Comparison of ENCODE assay signal across 17 cellular contexts in genomic region chr10:16765532-16766365, GRCh38. TPM values are rescaled to one million over a fixed set of nuclear protein-coding genes. Genes with fewer than 3 reads are reported as not detected.
DNase-seq lines count a peak whose midpoint lies in the region; ATAC-seq and TF ChIP-seq lines count a peak whose summit lies in the region.
"Had no signal": no experiment of that assay in that cellular context is flagged by ENCODE, and none has a peak within 500 bp of the region (broad histone marks: within the 10 kb centered on the region; RNA-seq: fewer than 3 reads in every experiment).

No MANE protein-coding gene starts in this region.

- TF ChIP-seq POLR2A in uterus (IDR thresholded peaks at IDR 0.05): no peak

- H3K4me2 ChIP-seq in BLaER1 treated with 17β-estradiol and CSF1 and Interleukin-3, amounts not matched to agents 10 nM and 100 nM: peak overlapping the region in 6 of 11 experiments; percentile 0 to 36 (median 8); a peak in 4 of 22 replicates

- no peak overlapping the region for H3K27ac ChIP-seq in BLaER1 treated with 17β-estradiol and CSF1 and Interleukin-3, amounts not matched to agents 10 nM and 100 nM
- H3K27ac ChIP-seq in uterus: no peak overlapping the region
- H3K27ac ChIP-seq: SJCRH30 had no signal

- peaks cover 0 to 78% (median 62%) of the 10 kb centered on the region in 11 experiments; a peak in 19 of 22 replicates for H4K20me1 ChIP-seq in BLaER1 treated with 17β-estradiol and CSF1 and Interleukin-3, amounts not matched to agents 10 nM and 100 nM

- DNase-seq in HUDEP-2 (lab: John Stamatoyannopoulos, UW; ENCODE audit: unreplicated experiment in 76 of 76) (peak in 75 of 76 experiments; percentile 4 to 93 (median 61)), uterus (no peak), EL (no peak), NCI-H748 treated with DMSO at 0.1 percent for 48 hours (lab: John Stamatoyannopoulos, UW) (no peak)
- DNase-seq in activated CD8-positive, alpha-beta memory T cell treated with anti-CD3 and anti-CD28 coated beads for 24 hours: no peak
- DNase-seq: ACHN; activated gamma-delta T cell; cerebellar nuclear complex; DMS79 treated with DMSO at 0.1 percent for 48 hours; left colon; NCI-H524; SJCRH30; stimulated activated CD4-positive, alpha-beta T cell treated with anti-CD3 and anti-CD28 coated beads, Interleukin-12 subunit alpha, Interleukin-12 subunit beta, amount 100 ng/mL, for 4 hours; stimulated activated CD8-positive, alpha-beta memory T cell treated with anti-CD3 and anti-CD28 coated beads, Interleukin-4, amount 100 ng/mL, for 48 hours had no signal

- no peak for TF ChIP-seq CTCF in uterus (IDR thresholded peaks at IDR 0.05)

- intact Hi-C loops in uterus (cut with DNase I; ENCODE audit: low total_unique reads): no loop called here

- H3K4me1 ChIP-seq in BLaER1 treated with 17β-estradiol and CSF1 and Interleukin-3, amounts not matched to agents 10 nM and 100 nM: peaks cover 9 to 19% (median 16%) of the 10 kb centered on the region in 10 experiments; a peak in 19 of 20 replicates
- no peaks in the 10 kb centered on the region for H3K4me1 ChIP-seq in uterus
- H3K4me1 ChIP-seq: SJCRH30 had no signal

- peaks cover 28 to 87% (median 53%) of the 10 kb centered on the region in 11 experiments; a peak in 21 of 22 replicates for H3K36me3 ChIP-seq in BLaER1 treated with 17β-estradiol and CSF1 and Interleukin-3, amounts not matched to agents 10 nM and 100 nM
- H3K36me3 ChIP-seq in uterus: no peaks in the 10 kb centered on the region
- H3K36me3 ChIP-seq: SJCRH30 had no signal

- ATAC-seq in GM19035 (IDR thresholded peaks at IDR 0.05; ENCODE audit: unreplicated experiment) (peak; percentile 56), HG02884 (IDR thresholded peaks at IDR 0.05; ENCODE audit: unreplicated experiment) (peak; percentile 75)
- ATAC-seq: left colon had no signal

- H3K9me3 ChIP-seq in BLaER1 treated with 17β-estradiol and CSF1 and Interleukin-3, amounts not matched to agents 10 nM and 100 nM (replicated peaks in 1 of 11): no peaks in the 10 kb centered on the region
- H3K9me3 ChIP-seq in uterus: no peaks in the 10 kb centered on the region
- H3K9me3 ChIP-seq: SJCRH30 had no signal

- no peak overlapping the region for H3K4me3 ChIP-seq in BLaER1 treated with 17β-estradiol and CSF1 and Interleukin-3, amounts not matched to agents 10 nM and 100 nM
- H3K4me3 ChIP-seq in uterus: no peak overlapping the region
- H3K4me3 ChIP-seq: SJCRH30 had no signal

- H3K9ac ChIP-seq in BLaER1 treated with 17β-estradiol and CSF1 and Interleukin-3, amounts not matched to agents 10 nM and 100 nM: no peak overlapping the region

- no peaks in the 10 kb centered on the region for H3K27me3 ChIP-seq in BLaER1 treated with 17β-estradiol and CSF1 and Interleukin-3, amounts not matched to agents 10 nM and 100 nM
- H3K27me3 ChIP-seq in uterus: no peaks in the 10 kb centered on the region
- H3K27me3 ChIP-seq: SJCRH30 had no signal

RNA-seq across cellular contexts. Expression of gene RSU1, which starts 51.5 kb away (rescaled TPM):
- 10 to 100 TPM; 40.5 to 95.4 (median 65.2) TPM for total RNA-seq in uterus

Comparison
In these comparisons a context has a peak if more than half of its experiments do, and no peak if none do; other contexts are left out.
1. DNase-seq: peak in HUDEP-2 (75 of 76); none in uterus (0 of 2), EL (single experiment), NCI-H748 treated with DMSO at 0.1 percent for 48 hours (single experiment) and activated CD8-positive, alpha-beta memory T cell treated with anti-CD3 and anti-CD28 coated beads for 24 hours (single experiment).